ENCODE assay signal across 9 cellular contexts in the genomic region with DNA sequence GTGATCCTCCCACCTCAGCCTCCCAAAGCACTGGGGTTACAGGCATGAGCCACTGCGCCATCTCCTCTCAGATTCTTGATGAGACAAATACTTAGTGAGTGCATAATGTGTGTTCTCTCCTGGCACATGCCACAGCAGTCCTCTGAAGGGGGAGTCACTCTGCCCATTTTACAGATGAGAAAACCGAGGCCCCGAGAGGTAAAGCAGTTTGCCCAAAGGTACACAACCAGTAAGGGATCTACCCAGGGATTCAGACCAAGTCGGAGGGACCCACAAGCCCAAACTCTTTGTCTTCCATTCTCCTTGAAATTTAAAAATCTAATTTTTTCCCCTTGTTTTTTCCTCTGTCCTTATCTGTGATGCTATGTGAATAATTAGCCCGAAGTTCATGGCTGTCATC. TPM values are rescaled to one million over a fixed set of nuclear protein-coding genes. Genes with fewer than 3 reads are reported as not detected.
"Had no signal": no experiment of that assay in that cellular context is flagged by ENCODE, and none has a peak within 500 bp of the region (broad histone marks: within the 10 kb centered on the region; RNA-seq: fewer than 3 reads in every experiment).

No MANE protein-coding gene starts in this region.

- H3K27ac Mint-ChIP-seq: HFFc6 had no signal

- H3K4me3 ChIP-seq: GM23248, HAP-1 had no signal

- H3K9ac ChIP-seq: GM23248 had no signal

- DNase-seq: GM23248, GOT3, H7, HFFc6, IMR-90 had no signal

- ATAC-seq: HCT116 had no signal

- H3K9me3 ChIP-seq: HAP-1 had no signal

- H3K4me3 Mint-ChIP-seq: HFFc6 had no signal

- H2AFZ ChIP-seq: GM23248 had no signal

- H3K27ac ChIP-seq: GM23248, HL-60 had no signal

- H3K9me3 Mint-ChIP-seq: HFFc6 had no signal

RNA-seq across cellular contexts. Expression of a gene that starts 39.0 kb away (rescaled TPM):
- total RNA-seq: GM23248, H4, HFFc6, IMR-90 had no signal
- polyA plus RNA-seq: GM23248, IMR-90 had no signal
